In the genomic region with DNA sequence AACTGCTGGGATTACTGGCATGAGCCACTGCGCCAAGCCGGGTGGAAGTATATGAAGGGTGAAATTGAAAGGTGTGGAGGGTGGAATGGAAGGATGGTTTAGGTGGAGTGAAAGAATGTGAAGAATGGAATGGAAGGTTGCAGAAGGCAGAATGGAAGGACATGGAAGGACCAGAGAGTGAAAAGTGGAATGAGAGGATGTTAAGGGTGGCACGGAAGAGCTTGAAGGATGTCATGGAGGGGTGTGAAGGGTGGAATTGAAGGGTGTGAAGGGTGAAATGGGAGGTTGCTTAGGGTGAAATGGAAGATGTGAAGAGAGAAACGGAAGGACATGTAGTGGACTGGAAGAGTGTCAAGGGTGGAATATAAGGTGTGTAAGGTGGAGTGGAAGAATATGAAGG, we compare ENCODE assay signal across 22 cellular contexts.
"Had no signal": no experiment of that assay in that cellular context is flagged by ENCODE, and none has a peak within 500 bp of the region (broad histone marks: within the 10 kb centered on the region; RNA-seq: fewer than 3 reads in every experiment).

No MANE protein-coding gene starts in this region.

- H3K4me3 Mint-ChIP-seq: activated CD4-positive, alpha-beta T cell treated with anti-CD3 and anti-CD28 coated beads, Interleukin-2, amount 10 ng/mL, durations not matched to agents 7 days and 5 days; activated CD8-positive, alpha-beta T cell treated with anti-CD3 and anti-CD28 coated beads, Interleukin-2, amount 10 ng/mL, durations not matched to agents 7 days and 5 days; activated naive CD8-positive, alpha-beta T cell treated with anti-CD3 and anti-CD28 coated beads for 36 hours; activated T-cell treated with anti-CD3 and anti-CD28 coated beads, Interleukin-2, amount 50 U/mL, for 72 hours; dendritic cell treated with granulocyte-macrophage colony-stimulating factor and Interleukin-4, amounts not matched to agents 40 ng/mL and 50 ng/mL, for 4 days had no signal

- H3K27me3 ChIP-seq: tibial nerve, uterus had no signal

- H3K9me3 ChIP-seq: esophagus muscularis mucosa, gastroesophageal sphincter, heart right ventricle, left ventricle myocardium inferior, neutrophil, tibial nerve, uterus had no signal

- H3K27ac ChIP-seq: cardiac muscle cell, esophagus muscularis mucosa, gastroesophageal sphincter, heart right ventricle, left ventricle myocardium inferior, neutrophil, tibial nerve, uterus had no signal

- H3K4me3 ChIP-seq: cardiac muscle cell, esophagus muscularis mucosa, gastroesophageal sphincter, heart right ventricle, left ventricle myocardium inferior, tibial nerve, uterus had no signal

- H3K27me3 Mint-ChIP-seq: activated CD4-positive, alpha-beta T cell treated with anti-CD3 and anti-CD28 coated beads, Interleukin-2, amount 10 ng/mL, durations not matched to agents 7 days and 5 days; activated naive CD8-positive, alpha-beta T cell treated with anti-CD3 and anti-CD28 coated beads for 36 hours had no signal

- DNase-seq: activated CD4-positive, alpha-beta T cell treated with anti-CD3 and anti-CD28 coated beads, Interleukin-2, amount 10 ng/mL, durations not matched to agents 7 days and 5 days; activated CD4-positive, CD25-positive, alpha-beta regulatory T cell; activated CD8-positive, alpha-beta memory T cell treated with anti-CD3 and anti-CD28 coated beads, Interleukin-2, amount 50 U/mL, for 4 hours; activated CD8-positive, alpha-beta T cell treated with anti-CD3 and anti-CD28 coated beads, Interleukin-2, amount 10 ng/mL, durations not matched to agents 7 days and 5 days; activated effector memory CD4-positive, alpha-beta T cell treated with anti-CD3 and anti-CD28 coated beads, Interleukin-2, amount 50 U/mL, for 16 hours; activated naive CD8-positive, alpha-beta T cell treated with anti-CD3 and anti-CD28 coated beads for 36 hours; activated T-cell treated with anti-CD3 and anti-CD28 coated beads, Interleukin-2, amount 50 U/mL, for 72 hours; effector CD8-positive, alpha-beta T cell; heart right ventricle; left ventricle myocardium inferior; mammary epithelial cell; retina; stimulated activated CD4-positive, alpha-beta T cell treated with anti-CD3 and anti-CD28 coated beads, Interleukin-12 subunit alpha, Interleukin-12 subunit beta, amount 100 ng/mL, for 4 hours; stimulated activated CD4-positive, alpha-beta T cell treated with anti-CD3 and anti-CD28 coated beads, Interleukin-1b, Interleukin-23, amount 100 ng/mL, for 48 hours; stimulated activated naive CD4-positive, alpha-beta T cell treated with Interleukin-2 at 50 U/mL for 16 hours; uterus had no signal

- H3K36me3 Mint-ChIP-seq: activated naive CD8-positive, alpha-beta T cell treated with anti-CD3 and anti-CD28 coated beads for 36 hours had no signal

- ATAC-seq: activated CD8-positive, alpha-beta T cell treated with anti-CD3 and anti-CD28 coated beads, Interleukin-2, amount 10 ng/mL, durations not matched to agents 7 days and 5 days; activated T-cell treated with anti-CD3 and anti-CD28 coated beads, Interleukin-2, amount 50 U/mL, for 72 hours; gastroesophageal sphincter; heart right ventricle had no signal

- H3K27ac Mint-ChIP-seq: activated CD4-positive, alpha-beta T cell treated with anti-CD3 and anti-CD28 coated beads, Interleukin-2, amount 10 ng/mL, durations not matched to agents 7 days and 5 days; activated CD8-positive, alpha-beta T cell treated with anti-CD3 and anti-CD28 coated beads, Interleukin-2, amount 10 ng/mL, durations not matched to agents 7 days and 5 days; activated naive CD8-positive, alpha-beta T cell treated with anti-CD3 and anti-CD28 coated beads for 36 hours; activated T-cell treated with anti-CD3 and anti-CD28 coated beads, Interleukin-2, amount 50 U/mL, for 72 hours; dendritic cell treated with granulocyte-macrophage colony-stimulating factor and Interleukin-4, amounts not matched to agents 40 ng/mL and 50 ng/mL, for 4 days had no signal

- H3K36me3 ChIP-seq: cardiac muscle cell, gastroesophageal sphincter, tibial nerve, uterus had no signal

- H3K9me3 Mint-ChIP-seq: activated CD4-positive, alpha-beta T cell treated with anti-CD3 and anti-CD28 coated beads, Interleukin-2, amount 10 ng/mL, durations not matched to agents 7 days and 5 days; activated naive CD8-positive, alpha-beta T cell treated with anti-CD3 and anti-CD28 coated beads for 36 hours; activated T-cell treated with anti-CD3 and anti-CD28 coated beads, Interleukin-2, amount 50 U/mL, for 72 hours; dendritic cell treated with granulocyte-macrophage colony-stimulating factor and Interleukin-4, amounts not matched to agents 40 ng/mL and 50 ng/mL, for 4 days had no signal
